Comparison of ENCODE assay signal across 9 cellular contexts in genomic region chr12:89856431-89856830, GRCh38.
DNase-seq lines count a peak whose midpoint lies in the region; ATAC-seq, FAIRE-seq and TF ChIP-seq lines count a peak whose summit lies in the region.
"Had no signal": no experiment of that assay in that cellular context is flagged by ENCODE, and none has a peak within 500 bp of the region (broad histone marks: within the 10 kb centered on the region; RNA-seq: fewer than 3 reads in every experiment).

No MANE protein-coding gene starts in this region.

- peak; percentile 90 for ATAC-seq in GM18508 (IDR thresholded peaks at IDR 0.05; ENCODE audit: insufficient read depth, unreplicated experiment)

- intact Hi-C loops in vagina (cut with DNase I): no loop called here

- peaks cover 10 to 18% of the 10 kb centered on the region in 2 donors for H3K4me1 Mint-ChIP-seq in immature natural killer cell

- H3K27me3 Mint-ChIP-seq in immature natural killer cell (ENCODE audit: low read depth in 3 of 3): peaks cover 0 to 3% (median 0%) of the 10 kb centered on the region in 3 donors

- peaks cover 0 to 4% (median 0%) of the 10 kb centered on the region in 3 donors for H3K36me3 Mint-ChIP-seq in immature natural killer cell

- FAIRE-seq in H54 (lab: Jason Lieb, UNC): peak; percentile 96

- H3K27ac ChIP-seq in vagina: no peak overlapping the region
- H3K27ac ChIP-seq: VCaP had no signal

- no peak overlapping the region for H3K4me3 Mint-ChIP-seq in immature natural killer cell

- DNase-seq in H54 (ENCODE audit: insufficient read length, low spot score) (peak; percentile 9), LHCN-M2 (ENCODE audit: low read depth) (peak; percentile 41), dermis blood vessel endothelial cell (peak; percentile 75), vagina (ENCODE audit: extremely low spot score in 2 of 2) (no peak), immature natural killer cell (no peak), NCI-H1417 (lab: John Stamatoyannopoulos, UW) (no peak)
- no peak for DNase-seq in activated CD4-positive, CD25-positive, alpha-beta regulatory T cell (lab: John Stamatoyannopoulos, UW)

- no peak for TF ChIP-seq CTCF in vagina (IDR thresholded peaks at IDR 0.05)

- no peaks in the 10 kb centered on the region for H3K9me3 ChIP-seq in vagina

- no peak overlapping the region for H3K4me3 ChIP-seq in vagina

- TF ChIP-seq POLR2A in H54 (IDR thresholded peaks at IDR 0.05; ENCODE audit: low read depth, low read length): no peak
- TF ChIP-seq POLR2A in vagina (IDR thresholded peaks at IDR 0.05): no peak

- H3K27ac Mint-ChIP-seq in immature natural killer cell: peak overlapping the region in 2 of 6 donors; percentile 14 to 41

- no peaks in the 10 kb centered on the region for H3K36me3 ChIP-seq in vagina

- H3K27me3 ChIP-seq in vagina: no peaks in the 10 kb centered on the region

- H3K4me1 ChIP-seq in vagina: no peaks in the 10 kb centered on the region

- H3K9me3 Mint-ChIP-seq in immature natural killer cell: no peaks in the 10 kb centered on the region

Comparison
In these comparisons a context has a peak if more than half of its experiments do, and no peak if none do; other contexts are left out.
1. DNase-seq: peak in H54 (single experiment), LHCN-M2 (single experiment) and dermis blood vessel endothelial cell (single experiment); none in vagina (0 of 2), immature natural killer cell (0 of 3), NCI-H1417 (0 of 3) and activated CD4-positive, CD25-positive, alpha-beta regulatory T cell (0 of 4).